Comparison of ENCODE assay signal across 24 cellular contexts in genomic region chr10:86033581-86033980, GRCh38.
"Had no signal": no experiment of that assay in that cellular context is flagged by ENCODE, and none has a peak within 500 bp of the region (broad histone marks: within the 10 kb centered on the region; RNA-seq: fewer than 3 reads in every experiment).

No MANE protein-coding gene starts in this region.

- H3K9me3 ChIP-seq: colonic mucosa, esophagus muscularis mucosa, esophagus squamous epithelium, gastrocnemius medialis, gastroesophageal sphincter had no signal

- H3K27ac Mint-ChIP-seq: dendritic cell treated with granulocyte-macrophage colony-stimulating factor and Interleukin-4, amounts not matched to agents 40 ng/mL and 50 ng/mL, for 4 days; effector memory CD8-positive, alpha-beta T cell; endodermal cell had no signal

- H3K27me3 Mint-ChIP-seq: dendritic cell treated with granulocyte-macrophage colony-stimulating factor and Interleukin-4, amounts not matched to agents 40 ng/mL and 50 ng/mL, for 4 days had no signal

- H3K9me3 Mint-ChIP-seq: dendritic cell treated with granulocyte-macrophage colony-stimulating factor and Interleukin-4, amounts not matched to agents 40 ng/mL and 50 ng/mL, for 4 days; effector memory CD8-positive, alpha-beta T cell had no signal

- H3K4me1 Mint-ChIP-seq: endodermal cell had no signal

- H3K4me3 ChIP-seq: colonic mucosa, dorsolateral prefrontal cortex, esophagus muscularis mucosa, esophagus squamous epithelium, gastrocnemius medialis, gastroesophageal sphincter, heart left ventricle, heart right ventricle had no signal

- H3K4me3 Mint-ChIP-seq: dendritic cell treated with granulocyte-macrophage colony-stimulating factor and Interleukin-4, amounts not matched to agents 40 ng/mL and 50 ng/mL, for 4 days; effector memory CD8-positive, alpha-beta T cell; endodermal cell had no signal

- H3K27me3 ChIP-seq: colonic mucosa, dorsolateral prefrontal cortex, esophagus muscularis mucosa, esophagus squamous epithelium, foreskin keratinocyte, gastrocnemius medialis, gastroesophageal sphincter, heart left ventricle, heart right ventricle had no signal

- H3K4me1 ChIP-seq: colonic mucosa, esophagus muscularis mucosa, esophagus squamous epithelium, foreskin keratinocyte, gastroesophageal sphincter had no signal

- H3K27ac ChIP-seq: colonic mucosa, dorsolateral prefrontal cortex, epithelial cell of prostate, esophagus muscularis mucosa, esophagus squamous epithelium, foreskin keratinocyte, gastrocnemius medialis, gastroesophageal sphincter, heart left ventricle, heart right ventricle had no signal

- DNase-seq: colonic mucosa; cortex of kidney; dermis blood vessel endothelial cell; dorsolateral prefrontal cortex; effector CD4-positive, alpha-beta T cell; effector CD8-positive, alpha-beta T cell; effector memory CD4-positive, alpha-beta T cell; effector memory CD8-positive, alpha-beta T cell; endodermal cell; erythroblast; esophagus squamous epithelium; foreskin fibroblast; foreskin keratinocyte; foreskin melanocyte; gastrocnemius medialis; glutamatergic neuron; head of caudate nucleus; heart left ventricle; heart right ventricle had no signal

- H3K36me3 ChIP-seq: colonic mucosa, esophagus muscularis mucosa, esophagus squamous epithelium, gastrocnemius medialis, gastroesophageal sphincter, heart left ventricle, heart right ventricle had no signal

- ATAC-seq: effector memory CD8-positive, alpha-beta T cell; esophagus mucosa; foreskin keratinocyte; gastrocnemius medialis; gastroesophageal sphincter; heart left ventricle; heart right ventricle had no signal
